1 cellular context compared by ENCODE assay signal in the genomic region with DNA sequence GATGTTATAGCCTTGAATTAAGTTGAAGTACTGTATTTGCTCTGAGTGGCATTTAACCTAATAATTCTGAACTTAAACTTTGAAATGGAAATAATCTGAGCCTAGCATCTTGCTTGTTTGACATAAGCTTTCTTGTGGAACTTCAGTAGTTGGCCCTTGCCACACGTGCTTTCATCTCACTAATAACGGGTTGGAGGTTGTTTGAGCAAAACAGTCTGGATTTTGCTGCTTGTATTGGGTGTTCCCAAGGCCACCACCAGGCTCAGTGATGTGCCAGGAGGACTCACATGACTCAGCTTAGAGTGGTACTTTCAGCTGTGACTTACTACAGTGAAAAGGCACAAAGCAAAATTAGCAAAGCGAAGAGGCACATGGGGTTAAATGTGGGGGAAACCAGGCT.
TF ChIP-seq lines count a peak whose summit lies in the region.

No MANE protein-coding gene starts in this region.

TF ChIP-seq in IMR-90, 13 proteins besides CTCF, POLR2A, EP300 and RAD21:
- no peak for TF ChIP-seq FOS (IDR thresholded peaks at IDR 0.05; ENCODE audit: low read depth, low read length)
- no peak for TF ChIP-seq CEBPB (IDR thresholded peaks at IDR 0.05; ENCODE audit: low read depth, low read length)
- TF ChIP-seq BHLHE40 (IDR thresholded peaks at IDR 0.05; ENCODE audit: low read depth, low read length): no peak
- no peak for TF ChIP-seq CHD1 (IDR thresholded peaks at IDR 0.05; ENCODE audit: low read depth, low read length)
- no peak for TF ChIP-seq MXI1 (IDR thresholded peaks at IDR 0.05; ENCODE audit: borderline replicate concordance, low read depth, low read length)
- no peak for TF ChIP-seq MAFK (IDR thresholded peaks at IDR 0.05; ENCODE audit: low read depth, low read length)
- TF ChIP-seq, protein P1, sequence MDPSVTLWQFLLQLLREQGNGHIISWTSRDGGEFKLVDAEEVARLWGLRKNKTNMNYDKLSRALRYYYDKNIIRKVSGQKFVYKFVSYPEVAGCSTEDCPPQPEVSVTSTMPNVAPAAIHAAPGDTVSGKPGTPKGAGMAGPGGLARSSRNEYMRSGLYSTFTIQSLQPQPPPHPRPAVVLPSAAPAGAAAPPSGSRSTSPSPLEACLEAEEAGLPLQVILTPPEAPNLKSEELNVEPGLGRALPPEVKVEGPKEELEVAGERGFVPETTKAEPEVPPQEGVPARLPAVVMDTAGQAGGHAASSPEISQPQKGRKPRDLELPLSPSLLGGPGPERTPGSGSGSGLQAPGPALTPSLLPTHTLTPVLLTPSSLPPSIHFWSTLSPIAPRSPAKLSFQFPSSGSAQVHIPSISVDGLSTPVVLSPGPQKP (IDR thresholded peaks at IDR 0.05; ENCODE audit: borderline replicate concordance, low read depth, low read length): no peak
- TF ChIP-seq MAZ (IDR thresholded peaks at IDR 0.05; ENCODE audit: borderline replicate concordance, low read depth, low read length): no peak
